1 cellular context compared by ENCODE assay signal in genomic region chr5:134524826-134525686, GRCh38.
TF ChIP-seq lines count a peak whose summit lies in the region.

Gene JADE2 (plus strand): TSS chr5:134525670. CDS start chr5:134535858, 10,188 bp downstream.

TF ChIP-seq in GM12878, 131 proteins besides CTCF, POLR2A, EP300 and RAD21 (continued from another document and continues in another):
- TF ChIP-seq ZBTB11 (CRISPR knock-in tag; IDR thresholded peaks at IDR 0.05) (no peak), RAD51 (IDR thresholded peaks at IDR 0.05) (no peak), KDM1A (IDR thresholded peaks at IDR 0.05; ENCODE audit: borderline replicate concordance) (no peak), ZNF622 (IDR thresholded peaks at IDR 0.05) (no peak), TAF1 (IDR thresholded peaks at IDR 0.05; ENCODE audit: borderline replicate concordance, low read depth, low read length) (peak; percentile 14; the same call in 1 of the 2 replicates), YY1 (IDR thresholded peaks at IDR 0.05; ENCODE audit: low read depth, low read length) (peak; percentile 85), MTA3 (IDR thresholded peaks at IDR 0.05; ENCODE audit: borderline replicate concordance, low read length) (no peak), CHD2 (IDR thresholded peaks at IDR 0.05; ENCODE audit: borderline replicate concordance, low read depth, low read length) (peak; percentile 32; the same call in 1 of the 2 replicates), CREM (IDR thresholded peaks at IDR 0.05; ENCODE audit: low read depth) (peak; percentile 78; the same call in 1 of the 2 replicates), ZNF217 (IDR thresholded peaks at IDR 0.05) (no peak), RELA (IDR thresholded peaks at IDR 0.05; ENCODE audit: borderline replicate concordance, partially characterized antibody) (no peak), HDAC2 (IDR thresholded peaks at IDR 0.05) (no peak), STAT3 (IDR thresholded peaks at IDR 0.05; ENCODE audit: low read depth, low read length) (no peak), NKRF (conservative IDR thresholded peaks at IDR 0.05) (no peak), ATF3 (IDR thresholded peaks at IDR 0.05; ENCODE audit: borderline replicate concordance, extremely low read depth, low read depth, low read length) (no peak), EGR1 (IDR thresholded peaks at IDR 0.05; ENCODE audit: borderline replicate concordance in 1 of 2, low read depth in 2 of 2, low read length in 2 of 2) (0 out of 3 replicates have a peak, but pooled peaks of 1 of the 2 experiments have one; percentile 29), NRF1 (conservative IDR thresholded peaks at IDR 0.05; ENCODE audit: low read depth, low read length) (no peak), CHD1 (IDR thresholded peaks at IDR 0.05; ENCODE audit: low read depth, low read length) (no peak), TCF3 (IDR thresholded peaks at IDR 0.05; ENCODE audit: borderline replicate concordance, insufficient read depth, low read depth, low read length) (0 out of 2 replicates have a peak, but pooled peaks have one; percentile 6), ZBED1 (IDR thresholded peaks at IDR 0.05; ENCODE audit: borderline replicate concordance) (no peak), RELB (IDR thresholded peaks at IDR 0.05; ENCODE audit: low read depth) (peak; percentile 36; the same call in 1 of the 2 replicates), JUND (IDR thresholded peaks at IDR 0.05; ENCODE audit: low read depth, low read length) (no peak), NR2C1 (IDR thresholded peaks at IDR 0.05) (no peak), ZSCAN29 (IDR thresholded peaks at IDR 0.05) (no peak), NR2C2 (IDR thresholded peaks at IDR 0.05; ENCODE audit: borderline replicate concordance, control insufficient read depth, insufficient read length, low read depth) (no peak), RB1 (IDR thresholded peaks at IDR 0.05; ENCODE audit: borderline replicate concordance) (no peak), PML (IDR thresholded peaks at IDR 0.05; ENCODE audit: low read length) (peak; percentile 44; the same call in 1 of the 2 replicates), ETV6 (conservative IDR thresholded peaks at IDR 0.05 in 1 of 2, IDR thresholded peaks at IDR 0.05 in 1 of 2; ENCODE audit: borderline replicate concordance in 1 of 2, low read depth in 1 of 2) (no peak), STAT1 (conservative IDR thresholded peaks at IDR 0.05) (no peak; the same call in 1 of the 2 replicates), SUPT20H (IDR thresholded peaks at IDR 0.05; ENCODE audit: borderline replicate concordance, control insufficient read depth, low read depth, low read length) (no peak), TCF12 (IDR thresholded peaks at IDR 0.05; ENCODE audit: low read depth, low read length) (no peak), FOS (IDR thresholded peaks at IDR 0.05; ENCODE audit: borderline replicate concordance, extremely low read depth, insufficient read length) (no peak), ZZZ3 (IDR thresholded peaks at IDR 0.05; ENCODE audit: control insufficient read depth, insufficient read length, low read depth) (no peak), PAX5 (IDR thresholded peaks at IDR 0.05; ENCODE audit: borderline replicate concordance, low read depth, low read length) (peak; percentile 0; the same call in 1 of the 2 replicates), PAX8 (IDR thresholded peaks at IDR 0.05) (no peak), POLR2AphosphoS5 (IDR thresholded peaks at IDR 0.05; ENCODE audit: low read length) (peak; percentile 26; the same call in 1 of the 2 replicates), SMC3 (IDR thresholded peaks at IDR 0.05; ENCODE audit: borderline replicate concordance, low read length) (no peak)
- TF ChIP-seq, protein P1, sequence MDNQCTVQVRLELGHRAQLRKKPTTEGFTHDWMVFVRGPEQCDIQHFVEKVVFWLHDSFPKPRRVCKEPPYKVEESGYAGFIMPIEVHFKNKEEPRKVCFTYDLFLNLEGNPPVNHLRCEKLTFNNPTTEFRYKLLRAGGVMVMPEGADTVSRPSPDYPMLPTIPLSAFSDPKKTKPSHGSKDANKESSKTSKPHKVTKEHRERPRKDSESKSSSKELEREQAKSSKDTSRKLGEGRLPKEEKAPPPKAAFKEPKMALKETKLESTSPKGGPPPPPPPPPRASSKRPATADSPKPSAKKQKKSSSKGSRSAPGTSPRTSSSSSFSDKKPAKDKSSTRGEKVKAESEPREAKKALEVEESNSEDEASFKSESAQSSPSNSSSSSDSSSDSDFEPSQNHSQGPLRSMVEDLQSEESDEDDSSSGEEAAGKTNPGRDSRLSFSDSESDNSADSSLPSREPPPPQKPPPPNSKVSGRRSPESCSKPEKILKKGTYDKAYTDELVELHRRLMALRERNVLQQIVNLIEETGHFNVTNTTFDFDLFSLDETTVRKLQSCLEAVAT (IDR thresholded peaks at IDR 0.05): peak; percentile 78; the same call in 1 of the 2 replicates
- TF ChIP-seq, protein P2, sequence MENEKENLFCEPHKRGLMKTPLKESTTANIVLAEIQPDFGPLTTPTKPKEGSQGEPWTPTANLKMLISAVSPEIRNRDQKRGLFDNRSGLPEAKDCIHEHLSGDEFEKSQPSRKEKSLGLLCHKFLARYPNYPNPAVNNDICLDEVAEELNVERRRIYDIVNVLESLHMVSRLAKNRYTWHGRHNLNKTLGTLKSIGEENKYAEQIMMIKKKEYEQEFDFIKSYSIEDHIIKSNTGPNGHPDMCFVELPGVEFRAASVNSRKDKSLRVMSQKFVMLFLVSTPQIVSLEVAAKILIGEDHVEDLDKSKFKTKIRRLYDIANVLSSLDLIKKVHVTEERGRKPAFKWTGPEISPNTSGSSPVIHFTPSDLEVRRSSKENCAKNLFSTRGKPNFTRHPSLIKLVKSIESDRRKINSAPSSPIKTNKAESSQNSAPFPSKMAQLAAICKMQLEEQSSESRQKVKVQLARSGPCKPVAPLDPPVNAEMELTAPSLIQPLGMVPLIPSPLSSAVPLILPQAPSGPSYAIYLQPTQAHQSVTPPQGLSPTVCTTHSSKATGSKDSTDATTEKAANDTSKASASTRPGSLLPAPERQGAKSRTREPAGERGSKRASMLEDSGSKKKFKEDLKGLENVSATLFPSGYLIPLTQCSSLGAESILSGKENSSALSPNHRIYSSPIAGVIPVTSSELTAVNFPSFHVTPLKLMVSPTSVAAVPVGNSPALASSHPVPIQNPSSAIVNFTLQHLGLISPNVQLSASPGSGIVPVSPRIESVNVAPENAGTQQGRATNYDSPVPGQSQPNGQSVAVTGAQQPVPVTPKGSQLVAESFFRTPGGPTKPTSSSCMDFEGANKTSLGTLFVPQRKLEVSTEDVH (IDR thresholded peaks at IDR 0.05; ENCODE audit: low read depth, partially characterized antibody): peak; percentile 54
- TF ChIP-seq, protein P3, sequence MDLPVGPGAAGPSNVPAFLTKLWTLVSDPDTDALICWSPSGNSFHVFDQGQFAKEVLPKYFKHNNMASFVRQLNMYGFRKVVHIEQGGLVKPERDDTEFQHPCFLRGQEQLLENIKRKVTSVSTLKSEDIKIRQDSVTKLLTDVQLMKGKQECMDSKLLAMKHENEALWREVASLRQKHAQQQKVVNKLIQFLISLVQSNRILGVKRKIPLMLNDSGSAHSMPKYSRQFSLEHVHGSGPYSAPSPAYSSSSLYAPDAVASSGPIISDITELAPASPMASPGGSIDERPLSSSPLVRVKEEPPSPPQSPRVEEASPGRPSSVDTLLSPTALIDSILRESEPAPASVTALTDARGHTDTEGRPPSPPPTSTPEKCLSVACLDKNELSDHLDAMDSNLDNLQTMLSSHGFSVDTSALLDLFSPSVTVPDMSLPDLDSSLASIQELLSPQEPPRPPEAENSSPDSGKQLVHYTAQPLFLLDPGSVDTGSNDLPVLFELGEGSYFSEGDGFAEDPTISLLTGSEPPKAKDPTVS (IDR thresholded peaks at IDR 0.05; ENCODE audit: low read depth, low read length): no peak
- TF ChIP-seq, protein P4, sequence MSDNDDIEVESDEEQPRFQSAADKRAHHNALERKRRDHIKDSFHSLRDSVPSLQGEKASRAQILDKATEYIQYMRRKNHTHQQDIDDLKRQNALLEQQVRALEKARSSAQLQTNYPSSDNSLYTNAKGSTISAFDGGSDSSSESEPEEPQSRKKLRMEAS (IDR thresholded peaks at IDR 0.05; ENCODE audit: low read depth, low read length): peak; percentile 15; the same call in 1 of the 2 replicates
- TF ChIP-seq, protein P5, sequence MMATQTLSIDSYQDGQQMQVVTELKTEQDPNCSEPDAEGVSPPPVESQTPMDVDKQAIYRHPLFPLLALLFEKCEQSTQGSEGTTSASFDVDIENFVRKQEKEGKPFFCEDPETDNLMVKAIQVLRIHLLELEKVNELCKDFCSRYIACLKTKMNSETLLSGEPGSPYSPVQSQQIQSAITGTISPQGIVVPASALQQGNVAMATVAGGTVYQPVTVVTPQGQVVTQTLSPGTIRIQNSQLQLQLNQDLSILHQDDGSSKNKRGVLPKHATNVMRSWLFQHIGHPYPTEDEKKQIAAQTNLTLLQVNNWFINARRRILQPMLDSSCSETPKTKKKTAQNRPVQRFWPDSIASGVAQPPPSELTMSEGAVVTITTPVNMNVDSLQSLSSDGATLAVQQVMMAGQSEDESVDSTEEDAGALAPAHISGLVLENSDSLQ (IDR thresholded peaks at IDR 0.05): no peak
- TF ChIP-seq, protein P6, sequence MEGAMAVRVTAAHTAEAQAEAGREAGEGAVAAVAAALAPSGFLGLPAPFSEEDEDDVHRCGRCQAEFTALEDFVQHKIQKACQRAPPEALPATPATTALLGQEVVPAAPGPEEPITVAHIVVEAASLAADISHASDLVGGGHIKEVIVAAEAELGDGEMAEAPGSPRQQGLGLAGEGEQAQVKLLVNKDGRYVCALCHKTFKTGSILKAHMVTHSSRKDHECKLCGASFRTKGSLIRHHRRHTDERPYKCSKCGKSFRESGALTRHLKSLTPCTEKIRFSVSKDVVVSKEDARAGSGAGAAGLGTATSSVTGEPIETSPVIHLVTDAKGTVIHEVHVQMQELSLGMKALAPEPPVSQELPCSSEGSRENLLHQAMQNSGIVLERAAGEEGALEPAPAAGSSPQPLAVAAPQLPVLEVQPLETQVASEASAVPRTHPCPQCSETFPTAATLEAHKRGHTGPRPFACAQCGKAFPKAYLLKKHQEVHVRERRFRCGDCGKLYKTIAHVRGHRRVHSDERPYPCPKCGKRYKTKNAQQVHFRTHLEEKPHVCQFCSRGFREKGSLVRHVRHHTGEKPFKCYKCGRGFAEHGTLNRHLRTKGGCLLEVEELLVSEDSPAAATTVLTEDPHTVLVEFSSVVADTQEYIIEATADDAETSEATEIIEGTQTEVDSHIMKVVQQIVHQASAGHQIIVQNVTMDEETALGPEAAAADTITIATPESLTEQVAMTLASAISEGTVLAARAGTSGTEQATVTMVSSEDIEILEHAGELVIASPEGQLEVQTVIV (IDR thresholded peaks at IDR 0.05; ENCODE audit: borderline replicate concordance, partially characterized antibody): no peak
- TF ChIP-seq, protein P7, sequence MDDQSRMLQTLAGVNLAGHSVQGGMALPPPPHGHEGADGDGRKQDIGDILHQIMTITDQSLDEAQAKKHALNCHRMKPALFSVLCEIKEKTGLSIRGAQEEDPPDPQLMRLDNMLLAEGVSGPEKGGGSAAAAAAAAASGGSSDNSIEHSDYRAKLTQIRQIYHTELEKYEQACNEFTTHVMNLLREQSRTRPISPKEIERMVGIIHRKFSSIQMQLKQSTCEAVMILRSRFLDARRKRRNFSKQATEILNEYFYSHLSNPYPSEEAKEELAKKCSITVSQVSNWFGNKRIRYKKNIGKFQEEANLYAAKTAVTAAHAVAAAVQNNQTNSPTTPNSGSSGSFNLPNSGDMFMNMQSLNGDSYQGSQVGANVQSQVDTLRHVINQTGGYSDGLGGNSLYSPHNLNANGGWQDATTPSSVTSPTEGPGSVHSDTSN (IDR thresholded peaks at IDR 0.05; ENCODE audit: insufficient replicate concordance, low read depth, low read length): no peak
